ENCODE assay signal across 1 cellular context in the genomic region with DNA sequence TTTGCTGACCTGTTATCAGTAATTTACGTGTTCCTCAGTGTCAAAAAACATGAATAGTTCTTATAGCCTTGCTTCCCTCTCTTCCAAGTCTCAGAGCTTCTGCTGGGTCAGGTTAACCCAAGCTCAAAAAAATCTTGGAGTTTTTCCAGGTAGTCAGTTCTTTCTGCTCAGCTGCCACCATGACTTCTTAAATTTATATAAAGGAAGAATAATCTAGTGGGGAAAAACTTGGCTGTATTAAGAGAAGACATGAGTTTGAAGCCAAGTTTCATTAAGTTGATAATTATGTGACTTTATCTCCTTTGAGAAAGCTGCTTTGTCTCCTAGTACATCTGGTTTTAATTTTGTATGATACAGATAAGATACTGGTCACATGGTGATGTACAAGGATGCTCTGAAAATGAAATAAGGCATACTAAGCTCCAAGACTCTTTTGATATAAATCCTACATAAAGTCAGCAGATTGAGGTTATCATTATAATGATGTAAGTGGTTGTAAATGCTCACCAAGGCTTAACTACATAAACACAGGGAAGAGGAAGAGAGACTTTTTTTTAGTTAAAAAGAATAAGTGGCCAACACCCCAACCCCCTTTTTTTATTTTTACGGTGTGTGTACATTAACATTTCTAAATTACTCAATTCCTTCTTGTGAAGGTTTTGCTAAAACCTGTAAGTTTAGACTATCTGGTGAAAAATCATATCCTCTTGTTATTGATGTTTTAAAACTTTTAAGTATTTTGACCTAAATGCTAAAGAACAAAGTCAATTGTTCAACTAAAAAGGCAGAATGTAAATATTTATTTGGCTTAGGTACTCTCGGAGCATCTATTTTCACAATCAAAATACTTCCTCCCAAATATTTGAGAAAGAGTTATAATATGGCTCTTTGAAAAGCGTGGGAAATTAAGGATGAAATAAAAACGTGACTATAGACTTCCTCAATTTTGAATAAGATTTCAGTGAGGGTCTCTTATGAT.
A peak's percentile ranks its signal among the peaks of the same experiment; 100 is the strongest.
TF ChIP-seq lines count a peak whose summit lies in the region.

No MANE protein-coding gene starts in this region.

TF ChIP-seq in SK-N-SH treated with all-trans-retinoic acid at 6 μM for 48 hours, 23 proteins besides CTCF, POLR2A, EP300 and RAD21 (continued from another document):
- TF ChIP-seq TSHZ2 (CRISPR knock-in tag; IDR thresholded peaks at IDR 0.05) (no peak), BACH2 (CRISPR knock-in tag; IDR thresholded peaks at IDR 0.05; ENCODE audit: borderline replicate concordance) (no peak), TCF4 (CRISPR knock-in tag; IDR thresholded peaks at IDR 0.05; ENCODE audit: borderline replicate concordance) (peak; percentile 93), ZFP3 (CRISPR knock-in tag; IDR thresholded peaks at IDR 0.05) (0 out of 2 replicates have a peak, but pooled peaks have one; percentile 13), ESRRG (CRISPR knock-in tag; IDR thresholded peaks at IDR 0.05) (no peak), PPARA (CRISPR knock-in tag; IDR thresholded peaks at IDR 0.05; ENCODE audit: borderline replicate concordance) (no peak), ZNF70 (CRISPR knock-in tag; IDR thresholded peaks at IDR 0.05) (no peak), ZNF565 (CRISPR knock-in tag; conservative IDR thresholded peaks at IDR 0.05; ENCODE audit: low read depth) (no peak)
- TF ChIP-seq, protein P1, sequence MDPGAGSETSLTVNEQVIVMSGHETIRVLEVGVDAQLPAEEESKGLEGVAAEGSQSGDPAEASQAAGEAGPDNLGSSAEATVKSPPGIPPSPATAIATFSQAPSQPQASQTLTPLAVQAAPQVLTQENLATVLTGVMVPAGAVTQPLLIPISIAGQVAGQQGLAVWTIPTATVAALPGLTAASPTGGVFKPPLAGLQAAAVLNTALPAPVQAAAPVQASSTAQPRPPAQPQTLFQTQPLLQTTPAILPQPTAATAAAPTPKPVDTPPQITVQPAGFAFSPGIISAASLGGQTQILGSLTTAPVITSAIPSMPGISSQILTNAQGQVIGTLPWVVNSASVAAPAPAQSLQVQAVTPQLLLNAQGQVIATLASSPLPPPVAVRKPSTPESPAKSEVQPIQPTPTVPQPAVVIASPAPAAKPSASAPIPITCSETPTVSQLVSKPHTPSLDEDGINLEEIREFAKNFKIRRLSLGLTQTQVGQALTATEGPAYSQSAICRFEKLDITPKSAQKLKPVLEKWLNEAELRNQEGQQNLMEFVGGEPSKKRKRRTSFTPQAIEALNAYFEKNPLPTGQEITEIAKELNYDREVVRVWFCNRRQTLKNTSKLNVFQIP (CRISPR knock-in tag; IDR thresholded peaks at IDR 0.05; ENCODE audit: borderline replicate concordance, low read depth), result no peak
